Comparison of ENCODE assay signal across 25 cellular contexts in the genomic region with DNA sequence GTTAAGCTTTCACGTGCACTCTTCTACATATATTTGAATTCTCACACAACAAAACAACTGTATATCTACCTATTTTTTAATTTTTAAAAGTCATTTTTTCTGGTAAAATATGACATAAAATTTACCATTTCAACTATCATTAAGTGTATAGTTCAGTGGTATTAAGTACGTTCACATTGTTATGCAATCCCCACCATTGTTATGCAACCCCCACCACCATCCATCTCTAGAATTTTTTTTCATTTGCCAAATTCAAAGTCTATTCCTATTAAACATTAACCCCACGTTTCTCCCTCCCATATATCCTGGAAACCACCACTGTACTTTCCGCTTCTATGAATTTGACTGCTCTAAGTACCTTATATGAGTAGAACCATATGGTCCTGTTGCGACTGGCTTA.
"Had no signal": no experiment of that assay in that cellular context is flagged by ENCODE, and none has a peak within 500 bp of the region (broad histone marks: within the 10 kb centered on the region; RNA-seq: fewer than 3 reads in every experiment).

No MANE protein-coding gene starts in this region.

- DNase-seq: activated B cell treated with CpG ODN at 0.5 μM for 24 hours; activated CD4-positive, alpha-beta T cell treated with anti-CD3 and anti-CD28 coated beads for 48 hours; activated CD4-positive, alpha-beta T cell treated with anti-CD3 and anti-CD28 coated beads, Interleukin-2, amount 50 U/mL, for 1 hour; activated CD4-positive, alpha-beta T cell treated with anti-CD3 and anti-CD28 coated beads, Interleukin-2, amount 50 U/mL, for 48 hours; activated CD8-positive, alpha-beta memory T cell treated with anti-CD3 and anti-CD28 coated beads for 24 hours; activated CD8-positive, alpha-beta T cell treated with anti-CD3 and anti-CD28 coated beads for 36 hours; activated effector memory CD4-positive, alpha-beta T cell treated with Interleukin-2 at 50 U/mL for 16 hours; activated gamma-delta T cell treated with Interleukin-2 at 50 U/mL for 16 hours; activated naive CD4-positive, alpha-beta T cell treated with anti-CD3 and anti-CD28 coated beads, Interleukin-2, amount 50 U/mL, for 16 hours; activated naive CD4-positive, alpha-beta T cell treated with Interleukin-2 at 50 U/mL for 16 hours; activated T-cell treated with anti-CD3 and anti-CD28 coated beads, Interleukin-2, amount 50 U/mL, for 4 hours; amniotic stem cell; anterior cingulate cortex; brain microvascular endothelial cell; dorsolateral prefrontal cortex; effector memory CD4-positive, alpha-beta T cell; endodermal cell; foreskin keratinocyte; gastrocnemius medialis; heart right ventricle; T-helper 17 cell; T1000; WERI-Rb-1 had no signal

- FAIRE-seq: astrocyte, bronchial epithelial cell had no signal
